ENCODE assay signal across 8 cellular contexts in the genomic region with DNA sequence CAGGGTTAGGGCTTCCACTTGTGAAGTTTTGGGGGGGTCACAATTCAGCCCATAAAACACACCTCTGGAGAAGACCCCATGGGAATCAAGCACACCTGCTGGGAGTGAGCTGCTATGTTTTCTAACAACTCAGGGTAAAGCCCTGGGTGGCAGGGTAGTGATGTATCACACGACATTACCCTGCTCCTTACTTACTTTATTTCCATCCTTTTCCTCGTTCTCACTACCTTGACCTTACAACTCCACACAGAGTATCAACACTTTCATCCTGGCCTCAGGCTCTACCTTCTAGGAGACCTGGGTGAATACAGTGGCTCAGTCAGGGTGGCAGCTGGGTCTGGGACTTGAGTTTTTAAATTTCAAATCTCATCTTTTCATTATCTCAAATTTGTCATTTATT.
"Had no signal": no experiment of that assay in that cellular context is flagged by ENCODE, and none has a peak within 500 bp of the region (broad histone marks: within the 10 kb centered on the region; RNA-seq: fewer than 3 reads in every experiment).

No MANE protein-coding gene starts in this region.

- H3K36me3 Mint-ChIP-seq: IgD-negative memory B cell had no signal

- DNase-seq: IMR-90, KBM-7, KG1 had no signal

- H3K4me3 ChIP-seq: K562 had no signal

- ATAC-seq: HepG2, K562 had no signal

- H3K27ac Mint-ChIP-seq: IgD-negative memory B cell had no signal

- H3K27ac ChIP-seq: HL-60, KMS-11 had no signal

- H3K4me1 Mint-ChIP-seq: IgD-negative memory B cell had no signal

- H3K4me3 Mint-ChIP-seq: IgD-negative memory B cell had no signal
